ENCODE assay signal across 22 cellular contexts in the genomic region with DNA sequence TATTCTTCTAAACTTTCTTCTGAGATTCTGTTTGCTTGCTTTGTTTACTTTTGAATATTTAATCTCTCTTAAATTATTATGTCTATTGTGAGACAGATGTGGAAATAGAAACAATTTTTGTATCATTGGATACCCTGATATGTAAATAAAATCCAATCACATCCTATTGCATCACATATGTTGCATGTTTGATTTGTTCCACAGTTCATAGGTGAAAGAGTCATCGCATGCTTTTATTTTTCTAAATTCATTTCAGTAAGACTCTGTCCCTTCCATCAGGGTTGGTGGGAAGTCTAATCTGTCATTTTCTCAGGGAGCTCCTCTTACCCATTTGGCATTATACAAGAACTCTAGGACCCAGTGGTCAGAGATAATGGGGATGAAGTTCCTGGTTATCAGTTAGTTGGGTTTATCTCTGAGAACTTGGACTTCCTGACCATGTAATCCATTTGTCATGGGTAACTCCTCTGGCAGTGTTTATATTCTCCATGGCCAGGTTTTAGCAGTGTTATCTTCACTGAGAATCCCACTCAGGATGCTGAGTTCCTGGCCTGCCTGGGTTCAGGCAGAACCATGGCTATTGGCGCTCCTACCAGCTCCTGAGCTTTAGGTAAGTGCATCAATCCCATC.
"Had no signal": no experiment of that assay in that cellular context is flagged by ENCODE, and none has a peak within 500 bp of the region (broad histone marks: within the 10 kb centered on the region; RNA-seq: fewer than 3 reads in every experiment).

No MANE protein-coding gene starts in this region.

- H3K4me3 ChIP-seq: ascending aorta, gastroesophageal sphincter, ovary, prostate gland, tibial nerve had no signal

- H3K27me3 ChIP-seq: ascending aorta, brain microvascular endothelial cell, gastroesophageal sphincter, neutrophil, ovary, tibial nerve had no signal

- DNase-seq: activated CD4-positive, alpha-beta memory T cell treated with anti-CD3 and anti-CD28 coated beads for 36 hours; activated CD4-positive, alpha-beta T cell treated with anti-CD3 and anti-CD28 coated beads for 48 hours; activated effector memory CD4-positive, alpha-beta T cell treated with anti-CD3 and anti-CD28 coated beads, Interleukin-2, amount 50 U/mL, for 16 hours; activated naive CD4-positive, alpha-beta T cell treated with anti-CD3 and anti-CD28 coated beads, Interleukin-2, amount 50 U/mL, for 16 hours; activated naive CD8-positive, alpha-beta T cell treated with anti-CD3 and anti-CD28 coated beads, Interleukin-2, amount 50 U/mL, for 24 hours; brain microvascular endothelial cell; central memory CD4-positive, alpha-beta T cell; effector memory CD4-positive, alpha-beta T cell; head of caudate nucleus; left ventricle myocardium superior; mammary epithelial cell; ovary; stimulated activated CD4-positive, alpha-beta T cell treated with anti-CD3 and anti-CD28 coated beads, Interleukin-12 subunit alpha, Interleukin-12 subunit beta, amount 100 ng/mL, for 4 hours; stimulated activated naive CD8-positive, alpha-beta T cell treated with anti-CD3 and anti-CD28 coated beads, Interleukin-15, amount 100 ng/mL, for 72 hours; T-helper 9 cell had no signal

- H3K4me1 ChIP-seq: ascending aorta, prostate gland, tibial nerve had no signal

- FAIRE-seq: islet of Langerhans, urothelium cell line had no signal

- H3K9me3 ChIP-seq: ascending aorta, gastroesophageal sphincter, neutrophil, ovary, prostate gland, tibial nerve had no signal

- H3K27ac ChIP-seq: ascending aorta, brain microvascular endothelial cell, gastroesophageal sphincter, neutrophil, ovary, prostate gland, tibial nerve had no signal

- H3K36me3 ChIP-seq: ascending aorta, brain microvascular endothelial cell, gastroesophageal sphincter, neutrophil, ovary, prostate gland, tibial nerve had no signal
